In genomic region chr14:92704036-92704804, GRCh38 we compare ENCODE assay signal across 9 cellular contexts. TPM values are rescaled to one million over a fixed set of nuclear protein-coding genes. Genes with fewer than 3 reads are reported as not detected.
DNase-seq lines count a peak whose midpoint lies in the region; ATAC-seq, FAIRE-seq and TF ChIP-seq lines count a peak whose summit lies in the region.
"Had no signal": no experiment of that assay in that cellular context is flagged by ENCODE, and none has a peak within 500 bp of the region (broad histone marks: within the 10 kb centered on the region; RNA-seq: fewer than 3 reads in every experiment).

No MANE protein-coding gene starts in this region.

- no peak for TF ChIP-seq POLR2A in right lobe of liver (IDR thresholded peaks at IDR 0.05)
- no peak for TF ChIP-seq POLR2A in HepG2 (IDR thresholded peaks at IDR 0.05; ENCODE audit: insufficient read depth in 1 of 2, low read depth in 2 of 2, low read length in 2 of 2)
- TF ChIP-seq POLR2A in upper lobe of left lung (IDR thresholded peaks at IDR 0.05), result no peak
- no peak for TF ChIP-seq POLR2A in uterus (IDR thresholded peaks at IDR 0.05)

- TF ChIP-seq CTCF in right lobe of liver (IDR thresholded peaks at IDR 0.05) (no peak), HepG2 (CRISPR knock-in tag; IDR thresholded peaks at IDR 0.05) (no peak), upper lobe of left lung (IDR thresholded peaks at IDR 0.05) (no peak), uterus (IDR thresholded peaks at IDR 0.05) (no peak), brain microvascular endothelial cell (IDR thresholded peaks at IDR 0.05; ENCODE audit: low read depth, low read length, missing control alignments) (no peak)

- peak in 1 of 3 donors; percentile 55 for DNase-seq in right lobe of liver
- DNase-seq in HepG2 (ENCODE audit: low spot score), result no peak
- DNase-seq in caudate nucleus (lab: John Stamatoyannopoulos, UW), result peak in 14 of 61 donors; percentile 6 to 54 (median 27)
- peak in 1 of 2 donors; percentile 48 for DNase-seq in upper lobe of left lung
- no peak for DNase-seq in DMS53 (lab: John Stamatoyannopoulos, UW)
- no peak for DNase-seq in uterus
- DNase-seq in brain microvascular endothelial cell, result no peak

- H3K9me3 ChIP-seq in right lobe of liver (no peaks in the 10 kb centered on the region), HepG2 (ENCODE audit: low read length) (no peaks in the 10 kb centered on the region), upper lobe of left lung (no peaks in the 10 kb centered on the region), uterus (no peaks in the 10 kb centered on the region)
- H3K9me3 ChIP-seq: thoracic aorta had no signal

- no peaks in the 10 kb centered on the region for H4K20me1 ChIP-seq in HepG2 (ENCODE audit: insufficient read depth, low read length)

- no TSS peak for BruUV-seq in HepG2 (replicated peaks; lab: Mats Ljungman, UMichigan)

- FAIRE-seq in HepG2 (lab: Jason Lieb, UNC), result no peak

- H3K4me1 ChIP-seq in right lobe of liver (peaks cover 0 to 5% (median 0%) of the 10 kb centered on the region in 4 donors), HepG2 (ENCODE audit: insufficient read depth, low read length) (peaks cover 5% of the 10 kb centered on the region), upper lobe of left lung (peaks cover 0 to 4% (median 2%) of the 10 kb centered on the region in 4 donors), uterus (no peaks in the 10 kb centered on the region)

- in situ Hi-C loops in HepG2 (cut with HindIII; ENCODE audit: extremely low pct_ligation_motif_present, low pct_unique_long_range_greater_than_20kb) (no loop called here), brain microvascular endothelial cell (cut with HindIII; ENCODE audit: low pct_ligation_motif_present, low sequenced_read_pairs) (no loop called here)

- no peak for TF ChIP-seq RAD21 in HepG2 (CRISPR knock-in tag; IDR thresholded peaks at IDR 0.05)

- WGBS in right lobe of liver (ENCODE audit: insufficient coverage, low coverage, low lambda C conversion rate, missing lambda C conversion rate), result 56% methylated on average over 14 of the region's 23 CpGs
- WGBS in HepG2 (ENCODE audit: low lambda C conversion rate), result 94% methylated on average over 23 of the region's 23 CpGs
- 71 to 82% methylated on average over 23 of the region's 23 CpGs for WGBS in upper lobe of left lung, 2 donors

- H3K36me3 ChIP-seq in right lobe of liver (peaks cover 0 to 6% (median 2%) of the 10 kb centered on the region in 4 donors), HepG2 (replicated peaks in 1 of 2; ENCODE audit: control insufficient read depth in 1 of 2, insufficient read depth in 2 of 2, low read length in 2 of 2) (peaks cover 0 to 4% of the 10 kb centered on the region in 2 experiments; a peak in 3 of 5 replicates), upper lobe of left lung (peaks cover 5 to 49% (median 28%) of the 10 kb centered on the region in 4 donors), uterus (no peaks in the 10 kb centered on the region), brain microvascular endothelial cell (replicated peaks) (peaks cover 10% of the 10 kb centered on the region)

- no peak overlapping the region for H3K4me2 ChIP-seq in HepG2 (ENCODE audit: low read depth, low read length)

- no peak overlapping the region for H2AFZ ChIP-seq in HepG2 (ENCODE audit: low read length)

- intact Hi-C loops in right lobe of liver (cut with DNase I) (no loop called here), HepG2 (cut with micrococcal nuclease; ENCODE audit: unreplicated experiment) (no loop called here), uterus (cut with DNase I; ENCODE audit: low total_unique reads) (no loop called here)

- H3K27ac ChIP-seq in right lobe of liver (no peak overlapping the region), HepG2 (ENCODE audit: extremely low read length, insufficient read depth, low read length) (no peak overlapping the region), caudate nucleus (ENCODE audit: low read depth, low read length) (peak overlapping the region; percentile 21), upper lobe of left lung (peak overlapping the region in 2 of 4 donors; percentile 30 to 52), uterus (no peak overlapping the region), brain microvascular endothelial cell (no peak overlapping the region)
- H3K27ac ChIP-seq: thoracic aorta had no signal

- ATAC-seq in right lobe of liver (peak; percentile 16 to 54 (median 36)), HepG2 (no peak), HG03135 (IDR thresholded peaks at IDR 0.05; ENCODE audit: unreplicated experiment) (peak; percentile 96), upper lobe of left lung (ENCODE audit: low FRiP score in 2 of 2) (peak; percentile 41 to 65)

- TF ChIP-seq EP300 in HepG2 (IDR thresholded peaks at IDR 0.05; ENCODE audit: low read depth in 2 of 2, low read length in 2 of 2) (no peak), HepG2 (CRISPR knock-in tag; IDR thresholded peaks at IDR 0.05; ENCODE audit: borderline replicate concordance) (no peak), upper lobe of left lung (IDR thresholded peaks at IDR 0.05) (no peak)

- CTCF ChIA-PET in HepG2 (lab: Yijun Ruan, JAX; ENCODE audit: low intra/inter-chr PET ratio, low total read pairs), result no interaction called here

- no peaks in the 10 kb centered on the region for H3K27me3 ChIP-seq in right lobe of liver
- H3K27me3 ChIP-seq in HepG2 (ENCODE audit: control insufficient read depth in 1 of 2, insufficient read depth in 2 of 2, low read length in 2 of 2), result no peaks in the 10 kb centered on the region; a peak in 1 of 5 replicates
- no peaks in the 10 kb centered on the region for H3K27me3 ChIP-seq in upper lobe of left lung
- H3K27me3 ChIP-seq in uterus, result no peaks in the 10 kb centered on the region
- H3K27me3 ChIP-seq in brain microvascular endothelial cell (replicated peaks), result no peaks in the 10 kb centered on the region

- no peaks in the 10 kb centered on the region for H3K79me2 ChIP-seq in HepG2 (ENCODE audit: insufficient read depth, low read length)

- no peak overlapping the region for H3K9ac ChIP-seq in HepG2 (ENCODE audit: insufficient read depth, low read depth, low read length)

- POLR2A ChIA-PET in HepG2 (lab: Yijun Ruan, JAX), result no interaction called here

- H3K4me3 ChIP-seq in right lobe of liver (no peak overlapping the region), HepG2 (replicated peaks in 1 of 3; ENCODE audit: insufficient read depth in 1 of 3, low read depth in 2 of 3, low read length in 3 of 3) (no peak overlapping the region), upper lobe of left lung (no peak overlapping the region), uterus (no peak overlapping the region), brain microvascular endothelial cell (ENCODE audit: low read depth, low read length) (no peak overlapping the region)
- H3K4me3 ChIP-seq: thoracic aorta had no signal

TF ChIP-seq in HepG2, 621 proteins besides CTCF, POLR2A, EP300 and RAD21 (continues in another document):
- no peak for TF ChIP-seq DBP (CRISPR knock-in tag; IDR thresholded peaks at IDR 0.05; ENCODE audit: not compliant biosample characterization)
- no peak for TF ChIP-seq NFKBIZ (CRISPR knock-in tag; IDR thresholded peaks at IDR 0.05)
- no peak for TF ChIP-seq RBFOX2 (IDR thresholded peaks at IDR 0.05; ENCODE audit: low read depth, low read length)
- TF ChIP-seq CSRNP2 (CRISPR knock-in tag; conservative IDR thresholded peaks at IDR 0.05; ENCODE audit: low read depth), result no peak
- TF ChIP-seq MEIS2 (CRISPR knock-in tag; IDR thresholded peaks at IDR 0.05), result no peak

RNA-seq across cellular contexts. Expression of gene LGMN, which starts 44.2 kb away (rescaled TPM):
- total RNA-seq in right lobe of liver (100 to 1,000 TPM in 1 of 6 experiments, 10 to 100 TPM in 5; 39.6 to 111 (median 49.3) TPM), HepG2 (2016; rRNA removed; fragmentation: Illumina TruSeq; extraction: Trizol) (10.4 and 28.9 TPM in 2 replicates), upper lobe of left lung (100 to 1,000 TPM in 3 of 6 donors, 10 to 100 TPM in 3; 53.4 to 222 (median 123) TPM), uterus (10 to 100 TPM; 13.6 to 91.4 (median 69.1) TPM)
- 3.0 and 5.2 TPM in 2 replicates for total RNA-seq in HepG2 (2016; cell fraction: cytosol; rRNA removed; fragmentation: Illumina TruSeq; extraction: Trizol; ENCODE audit: low read depth)
- total RNA-seq in HepG2 (2016; cell fraction: insoluble cytoplasmic fraction; rRNA removed; fragmentation: Illumina TruSeq; extraction: Trizol), result 10.1 and 29.2 TPM in 2 replicates
- 6.4 and 6.6 TPM in 2 replicates for total RNA-seq in HepG2 (2016; cell fraction: membrane; rRNA removed; fragmentation: Illumina TruSeq; extraction: Trizol)
- 26.8 and 34.0 TPM in 2 replicates for total RNA-seq in HepG2 (2016; cell fraction: nucleus; rRNA removed; fragmentation: Illumina TruSeq; extraction: Trizol)
- polyA plus RNA-seq in HepG2 (2011; rRNA removed), result 76.4 and 83.6 TPM in 2 replicates
- 76.0 and 85.2 TPM in 2 replicates for polyA plus RNA-seq in HepG2 (2011; cell fraction: cytosol; rRNA removed)
- 50.5 and 61.9 TPM in 2 replicates for polyA plus RNA-seq in HepG2 (2011; cell fraction: nucleus; rRNA removed)
- polyA plus RNA-seq in HepG2 (2012), result 45.0 and 57.9 TPM in 2 replicates
- 3.5 and 4.0 TPM in 2 replicates for polyA plus RNA-seq in HepG2 (2016; cell fraction: cytosol; fragmentation: Illumina TruSeq; extraction: Trizol; ENCODE audit: low read depth)
- 12.3 and 12.9 TPM in 2 replicates for polyA plus RNA-seq in HepG2 (2016; cell fraction: insoluble cytoplasmic fraction; fragmentation: Illumina TruSeq; extraction: Trizol; ENCODE audit: low read depth)
- polyA plus RNA-seq in HepG2 (2016; cell fraction: membrane; fragmentation: Illumina TruSeq; extraction: Trizol; ENCODE audit: low read depth), result 4.3 and 4.4 TPM in 2 replicates
- polyA plus RNA-seq in HepG2 (2016; cell fraction: nucleus; fragmentation: Illumina TruSeq; extraction: Trizol; ENCODE audit: insufficient read depth, low read depth), result 46.4 and 49.9 TPM in 2 replicates
- polyA minus RNA-seq in HepG2 (2011; rRNA and poly(A)+ RNA removed; ENCODE audit: low replicate concordance), result 30.5 and 33.0 TPM in 2 replicates
- polyA minus RNA-seq in HepG2 (2011; cell fraction: cytosol; rRNA and poly(A)+ RNA removed), result 17.5 and 19.4 TPM in 2 replicates
- 14.9 and 23.0 TPM in 2 replicates for polyA minus RNA-seq in HepG2 (2011; cell fraction: nucleus; rRNA and poly(A)+ RNA removed)
